Comparison of ENCODE assay signal across 7 cellular contexts in the genomic region with DNA sequence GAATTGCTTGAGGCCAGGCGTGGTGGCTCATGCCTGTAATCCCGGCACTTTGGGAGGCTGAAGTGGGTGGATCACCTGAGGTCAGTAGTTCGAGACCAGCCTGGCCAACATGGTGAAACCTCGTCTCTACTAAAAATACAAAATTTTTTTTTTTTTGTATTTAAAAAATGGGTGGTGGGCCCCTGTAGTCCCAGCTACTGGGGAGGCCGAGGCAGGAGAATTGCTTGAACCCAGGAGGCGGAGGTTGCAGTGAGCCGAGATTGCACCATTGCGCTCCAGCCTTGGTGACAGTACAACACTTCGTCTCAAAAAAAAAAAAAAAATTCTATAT. TPM values are rescaled to one million over a fixed set of nuclear protein-coding genes. Genes with fewer than 3 reads are reported as not detected.
DNase-seq lines count a peak whose midpoint lies in the region; ATAC-seq and TF ChIP-seq lines count a peak whose summit lies in the region.
"Not testable (repeated sequence)": the region's sequence is repeated elsewhere in the genome, so short reads cannot be mapped to it uniquely, and the experiment has no call there.

No MANE protein-coding gene starts in this region.

- peak overlapping the region; percentile 51 for H3K9ac ChIP-seq in GM23248

- TF ChIP-seq CTCF in RWPE1 (conservative IDR thresholded peaks at IDR 0.05; ENCODE audit: low read depth); brain microvascular endothelial cell (IDR thresholded peaks at IDR 0.05; ENCODE audit: low read depth, low read length, missing control alignments); esophagus squamous epithelium (IDR thresholded peaks at IDR 0.05); mesothelial cell of epicardium (IDR thresholded peaks at IDR 0.05; ENCODE audit: unreplicated experiment); gastrocnemius medialis (IDR thresholded peaks at IDR 0.05 in 4 of 5, conservative IDR thresholded peaks at IDR 0.05 in 1 of 5); type B pancreatic cell (conservative IDR thresholded peaks at IDR 0.05): not testable (repeated sequence)

- H3K4me3 ChIP-seq in GM23248; brain microvascular endothelial cell (ENCODE audit: low read depth, low read length); esophagus squamous epithelium; gastrocnemius medialis: not testable (repeated sequence)

- H3K79me2 ChIP-seq in GM23248 (ENCODE audit: insufficient read depth) = peaks cover 96% of the 10 kb centered on the region

- H3K4me2 ChIP-seq in GM23248 (ENCODE audit: unreplicated experiment) = peak overlapping the region; percentile 29

- H3K36me3 Mint-ChIP-seq in mesothelial cell of epicardium, type B pancreatic cell: not testable (repeated sequence)

- WGBS in GM23248 (ENCODE audit: low coverage in 1 of 2, low lambda C conversion rate in 2 of 2, missing lambda C conversion rate in 2 of 2), 2 experiments = 85 to 86% methylated on average over 9 of the region's 9 CpGs
- WGBS in esophagus squamous epithelium, 2 donors = 85 to 88% methylated on average over 8 to 9 of the region's 9 CpGs

- not testable (repeated sequence) for TF ChIP-seq POLR2A in esophagus squamous epithelium (IDR thresholded peaks at IDR 0.05); gastrocnemius medialis (IDR thresholded peaks at IDR 0.05)

- not testable (repeated sequence) for H3K4me3 Mint-ChIP-seq in mesothelial cell of epicardium, type B pancreatic cell

- not testable (repeated sequence) for DNase-seq in GM23248; RWPE1 (ENCODE audit: low spot score); brain microvascular endothelial cell; esophagus squamous epithelium (lab: John Stamatoyannopoulos, UW); mesothelial cell of epicardium (ENCODE audit: low spot score in 2 of 2, unreplicated experiment in 2 of 2); gastrocnemius medialis; type B pancreatic cell (ENCODE audit: extremely low spot score, unreplicated experiment)

- H3K27me3 Mint-ChIP-seq in mesothelial cell of epicardium (ENCODE audit: low read depth); type B pancreatic cell: not testable (repeated sequence)

- POLR2A ChIA-PET in RWPE1 (lab: Yijun Ruan, JAX; ENCODE audit: low non-redundant PET) = not testable (repeated sequence)

- H3K27me3 ChIP-seq in GM23248 (replicated peaks; ENCODE audit: insufficient read depth); brain microvascular endothelial cell (replicated peaks); esophagus squamous epithelium; gastrocnemius medialis: not testable (repeated sequence)

- intact Hi-C loops in esophagus squamous epithelium (cut with DNase I); gastrocnemius medialis (cut with DNase I; ENCODE audit: low total_unique reads): not testable (repeated sequence)

- not testable (repeated sequence) for H4K20me1 ChIP-seq in GM23248 (ENCODE audit: insufficient read depth)

- H3K4me1 ChIP-seq in GM23248 (ENCODE audit: insufficient read depth) = peaks cover 19% of the 10 kb centered on the region
- H3K4me1 ChIP-seq in esophagus squamous epithelium = peaks cover 0 to 43% (median 7%) of the 10 kb centered on the region in 3 donors
- peaks cover 31 to 35% of the 10 kb centered on the region in 2 donors for H3K4me1 ChIP-seq in gastrocnemius medialis

- H2AFZ ChIP-seq in GM23248 = not testable (repeated sequence)

- not testable (repeated sequence) for H3K36me3 ChIP-seq in GM23248 (ENCODE audit: low read depth); brain microvascular endothelial cell (replicated peaks); gastrocnemius medialis
- H3K36me3 ChIP-seq in esophagus squamous epithelium = peaks cover 0 to 21% (median 0%) of the 10 kb centered on the region in 3 donors

- CTCF ChIA-PET in RWPE1 (lab: Yijun Ruan, JAX) = interaction anchor here (0.6 to 0.7 kb wide), 3 partner anchors 25 to 59 kb away, joined by 3 to 4 read pairs (median 3); no protein-coding TSS in a partner anchor

- H3K27ac Mint-ChIP-seq in mesothelial cell of epicardium = peak overlapping the region; percentile 90
- peak overlapping the region; percentile 95 for H3K27ac Mint-ChIP-seq in type B pancreatic cell

- in situ Hi-C loops in GM23248 (cut with MboI); brain microvascular endothelial cell (cut with HindIII; ENCODE audit: low pct_ligation_motif_present, low sequenced_read_pairs); gastrocnemius medialis (cut with MboI; ENCODE audit: low sequenced_read_pairs in 4 of 4): not testable (repeated sequence)

- H3K9me3 Mint-ChIP-seq in mesothelial cell of epicardium, type B pancreatic cell: not testable (repeated sequence)

- H3K4me1 Mint-ChIP-seq in mesothelial cell of epicardium = not testable (repeated sequence)
- peaks cover 18% of the 10 kb centered on the region for H3K4me1 Mint-ChIP-seq in type B pancreatic cell (ENCODE audit: unreplicated experiment)

- H3K9me3 ChIP-seq in GM23248 (ENCODE audit: low read depth); esophagus squamous epithelium; gastrocnemius medialis: not testable (repeated sequence)

- peaks cover 17% of the 10 kb centered on the region; the same call in 1 of the 2 replicates for H3F3A ChIP-seq in GM23248 (ENCODE audit: insufficient read depth)

- ATAC-seq in gastrocnemius medialis = not testable (repeated sequence)

- not testable (repeated sequence) for H3K9me2 ChIP-seq in GM23248 (ENCODE audit: insufficient read depth)

- H3K27ac ChIP-seq in GM23248 (peak overlapping the region; percentile 85), RWPE1 (peak overlapping the region; percentile 91), brain microvascular endothelial cell (peak overlapping the region; percentile 74), esophagus squamous epithelium (peak overlapping the region; percentile 73 to 84 (median 80)), gastrocnemius medialis (peak overlapping the region; percentile 42 to 74 (median 63))

RNA-seq across cellular contexts. Expression of gene KPNA6, which starts 26.1 kb away (rescaled TPM):
- total RNA-seq in GM23248 (2014; rRNA removed; shearing (Covaris generic)) = 52.9 and 56.0 TPM in 2 replicates
- 38.3 and 39.9 TPM in 2 replicates for polyA plus RNA-seq in GM23248 (2016; fragmentation: Nextera tagmentation; extraction: Ambion mirVana)
- total RNA-seq in esophagus squamous epithelium = 10 to 100 TPM; 27.7 to 38.0 (median 36.5) TPM
- 67.5 to 70.5 TPM (median 68.7 TPM) in 3 replicates for total RNA-seq in mesothelial cell of epicardium
- total RNA-seq in gastrocnemius medialis = 10 to 100 TPM; 67.3 to 80.7 (median 74.4) TPM
- total RNA-seq in type B pancreatic cell (ENCODE audit: low replicate concordance) = 76.2 and 85.1 TPM in 2 replicates

RNA-seq across cellular contexts. Expression of gene TXLNA, which starts 45.6 kb away (rescaled TPM):
- total RNA-seq in GM23248 (2014; rRNA removed; shearing (Covaris generic)) = 92.1 and 99.9 TPM in 2 replicates
- polyA plus RNA-seq in GM23248 (2016; fragmentation: Nextera tagmentation; extraction: Ambion mirVana) = 77.5 and 77.6 TPM in 2 replicates
- total RNA-seq in esophagus squamous epithelium (10 to 100 TPM; 34.5 to 54.0 (median 40.7) TPM), mesothelial cell of epicardium (56.6 to 59.7 TPM (median 57.2 TPM) in 3 replicates), gastrocnemius medialis (10 to 100 TPM; 15.7 to 21.0 (median 17.6) TPM), type B pancreatic cell (ENCODE audit: low replicate concordance) (54.0 and 60.4 TPM in 2 replicates)
